ENCODE assay signal across 28 cellular contexts in genomic region chr1:230487773-230488428, GRCh38.
"Had no signal": no experiment of that assay in that cellular context is flagged by ENCODE, and none has a peak within 500 bp of the region (broad histone marks: within the 10 kb centered on the region; RNA-seq: fewer than 3 reads in every experiment).

No MANE protein-coding gene starts in this region.

- H3K4me1 ChIP-seq: ascending aorta, breast epithelium, Peyer's patch, SJSA1 had no signal

- H3K27ac ChIP-seq: ascending aorta, breast epithelium, KMS-11, Peyer's patch, SJSA1 had no signal

- ATAC-seq: activated CD8-positive, alpha-beta T cell treated with anti-CD3 and anti-CD28 coated beads for 36 hours; PC-3; Right ventricle myocardium inferior had no signal

- H3K27me3 ChIP-seq: ascending aorta, breast epithelium, Peyer's patch, SJSA1 had no signal

- DNase-seq: activated CD4-positive, alpha-beta T cell treated with anti-CD3 and anti-CD28 coated beads, Interleukin-2, amount 10 ng/mL, durations not matched to agents 24 days and 14 days; activated CD4-positive, alpha-beta T cell treated with anti-CD3 and anti-CD28 coated beads, Interleukin-2, amount 50 U/mL, for 4 hours; activated CD8-positive, alpha-beta T cell treated with anti-CD3 and anti-CD28 coated beads for 36 hours; activated gamma-delta T cell; activated naive CD4-positive, alpha-beta T cell treated with Interleukin-2 at 50 U/mL for 16 hours; activated naive CD8-positive, alpha-beta T cell treated with anti-CD3 and anti-CD28 coated beads, Interleukin-2, amount 10 ng/mL, durations not matched to agents 7 days and 5 days; activated T-cell treated with anti-CD3 and anti-CD28 coated beads, Interleukin-2, amount 50 U/mL, for 24 hours; amygdala; cerebellar nuclear complex; MM.1S; MV-4-11; NCI-H1092 treated with DMSO at 0.1 percent for 48 hours; NCI-H1417; NCI-H187; NCI-H2029 treated with DMSO at 0.1 percent for 48 hours; NCI-H345; NCI-H524 treated with DMSO at 0.1 percent for 48 hours; NCI-H748 treated with DMSO at 0.1 percent for 48 hours; NK-92 treated with Interleukin-12 subunit alpha and Interleukin-12 subunit beta, amount 100 ng/mL, for 24 hours; PC-3; Peyer's patch; RPMI8226; SK-N-SH had no signal

- H3K4me3 ChIP-seq: ascending aorta, breast epithelium, Peyer's patch, SJSA1 had no signal

- H3K36me3 ChIP-seq: ascending aorta, breast epithelium, Peyer's patch, SJSA1 had no signal

- H3K9me3 ChIP-seq: ascending aorta, breast epithelium, Peyer's patch, SJSA1, SK-N-SH had no signal
